In genomic region chr4:145904413-145905177, GRCh38 we compare ENCODE assay signal across 1 cellular context.
TF ChIP-seq lines count a peak whose summit lies in the region.

No MANE protein-coding gene starts in this region.

TF ChIP-seq in IMR-90, 13 proteins besides CTCF, POLR2A, EP300 and RAD21:
- TF ChIP-seq CHD1 (IDR thresholded peaks at IDR 0.05; ENCODE audit: low read depth, low read length) (no peak), FOS (IDR thresholded peaks at IDR 0.05; ENCODE audit: low read depth, low read length) (no peak), MXI1 (IDR thresholded peaks at IDR 0.05; ENCODE audit: borderline replicate concordance, low read depth, low read length) (no peak), NFE2L2 (IDR thresholded peaks at IDR 0.05; ENCODE audit: low read depth, low read length) (no peak), RCOR1 (IDR thresholded peaks at IDR 0.05; ENCODE audit: insufficient replicate concordance, low read length) (no peak), RFX5 (IDR thresholded peaks at IDR 0.05; ENCODE audit: low read depth, low read length) (no peak), SMC3 (IDR thresholded peaks at IDR 0.05; ENCODE audit: low read depth, low read length) (no peak), MAFK (IDR thresholded peaks at IDR 0.05; ENCODE audit: low read depth, low read length) (no peak), ELK1 (IDR thresholded peaks at IDR 0.05; ENCODE audit: borderline replicate concordance, low read depth, low read length) (no peak)
